12 cellular contexts compared by ENCODE assay signal in genomic region chr20:62768815-62769287, GRCh38. TPM values are rescaled to one million over a fixed set of nuclear protein-coding genes. Genes with fewer than 3 reads are reported as not detected.
DNase-seq lines count a peak whose midpoint lies in the region; ATAC-seq, FAIRE-seq and TF ChIP-seq lines count a peak whose summit lies in the region.
"Had no signal": no experiment of that assay in that cellular context is flagged by ENCODE, and none has a peak within 500 bp of the region (broad histone marks: within the 10 kb centered on the region; RNA-seq: fewer than 3 reads in every experiment).

No MANE protein-coding gene starts in this region.

- FAIRE-seq in astrocyte (lab: Jason Lieb, UNC) = no peak
- FAIRE-seq: A549 had no signal

- ATAC-seq in HG03457 (IDR thresholded peaks at IDR 0.05; ENCODE audit: unreplicated experiment) (no peak), GM18505 (IDR thresholded peaks at IDR 0.05; ENCODE audit: unreplicated experiment) (no peak)
- ATAC-seq: A549 had no signal

- H3K27me3 ChIP-seq in astrocyte (ENCODE audit: insufficient read depth, low read length) = peaks cover 14% of the 10 kb centered on the region

- H3K27ac ChIP-seq in astrocyte (ENCODE audit: low read depth, low read length) = no peak overlapping the region
- H3K27ac ChIP-seq: esophagus muscularis mucosa, SJCRH30 had no signal

- H3K4me1 Mint-ChIP-seq in astrocyte (ENCODE audit: low read depth, unreplicated experiment) (peaks cover 1% of the 10 kb centered on the region), type B pancreatic cell (ENCODE audit: unreplicated experiment) (peaks cover 37% of the 10 kb centered on the region)

- H3K4me3 Mint-ChIP-seq in astrocyte (ENCODE audit: unreplicated experiment) (no peak overlapping the region), type B pancreatic cell (peak overlapping the region; percentile 39)

- no peak overlapping the region for H3K27ac Mint-ChIP-seq in astrocyte (ENCODE audit: unreplicated experiment)
- peak overlapping the region; percentile 46 for H3K27ac Mint-ChIP-seq in type B pancreatic cell

- H3K4me1 ChIP-seq in astrocyte (ENCODE audit: insufficient read depth, low read length) = peaks cover 19% of the 10 kb centered on the region

- H3K9me3 ChIP-seq in astrocyte (ENCODE audit: insufficient read depth, low read depth, low read length) = no peaks in the 10 kb centered on the region
- H3K9me3 ChIP-seq: A549, esophagus muscularis mucosa, SJCRH30 had no signal

- no peak for TF ChIP-seq POLR2A in GM18505 (IDR thresholded peaks at IDR 0.05; ENCODE audit: borderline replicate concordance, extremely low read depth, insufficient read depth, insufficient read length)

- peak overlapping the region; percentile 61 for H3K4me2 ChIP-seq in astrocyte (ENCODE audit: low read length)
- H3K4me2 ChIP-seq: A549 had no signal

- H3K9ac ChIP-seq in astrocyte (ENCODE audit: low read length) = no peak overlapping the region

- TF ChIP-seq CTCF in astrocyte (IDR thresholded peaks at IDR 0.05; ENCODE audit: insufficient read depth, low read depth, low read length) (no peak), type B pancreatic cell (conservative IDR thresholded peaks at IDR 0.05) (no peak)

- no peaks in the 10 kb centered on the region for H4K20me1 ChIP-seq in astrocyte (ENCODE audit: insufficient read depth, low read length)

- H3K9me3 Mint-ChIP-seq in astrocyte (ENCODE audit: unreplicated experiment) = no peaks in the 10 kb centered on the region
- H3K9me3 Mint-ChIP-seq in type B pancreatic cell = no peaks in the 10 kb centered on the region

- DNase-seq in NCI-H1694 (lab: John Stamatoyannopoulos, UW) (peak; percentile 12), NCI-H1694 treated with DMSO at 0.1 percent for 48 hours (lab: John Stamatoyannopoulos, UW) (no peak), astrocyte (ENCODE audit: low read depth) (peak; percentile 70), kidney tubule cell (ENCODE audit: low spot score) (peak; percentile 14), type B pancreatic cell (ENCODE audit: extremely low spot score, unreplicated experiment) (no peak), MV-4-11 (lab: John Stamatoyannopoulos, UW) (no peak)
- DNase-seq: NCI-H2107, SJCRH30 had no signal

- H3K27me3 Mint-ChIP-seq in astrocyte (ENCODE audit: low read depth, unreplicated experiment) (peaks cover 39% of the 10 kb centered on the region), type B pancreatic cell (no peaks in the 10 kb centered on the region)

- no peaks in the 10 kb centered on the region for H3K79me2 ChIP-seq in astrocyte (ENCODE audit: insufficient read depth, low read length)

- no peak overlapping the region for H2AFZ ChIP-seq in astrocyte (ENCODE audit: low read depth, low read length)

- no peak overlapping the region for H3K4me3 ChIP-seq in astrocyte (ENCODE audit: insufficient read depth, low read depth, low read length)
- H3K4me3 ChIP-seq: A549, esophagus muscularis mucosa, SJCRH30 had no signal

- H3K36me3 Mint-ChIP-seq in astrocyte (ENCODE audit: low read depth, unreplicated experiment) = no peaks in the 10 kb centered on the region
- H3K36me3 Mint-ChIP-seq in type B pancreatic cell = no peaks in the 10 kb centered on the region

- H3K36me3 ChIP-seq in astrocyte (ENCODE audit: insufficient read depth, low read length) = no peaks in the 10 kb centered on the region
- H3K36me3 ChIP-seq: esophagus muscularis mucosa, SJCRH30 had no signal

RNA-seq across cellular contexts. Expression of gene MRGBP, which starts 27.4 kb away (rescaled TPM):
- total RNA-seq in astrocyte (18.7 and 19.3 TPM in 2 replicates), type B pancreatic cell (ENCODE audit: low replicate concordance) (8.4 and 14.6 TPM in 2 replicates)

RNA-seq across cellular contexts. Expression of gene OGFR, which starts 35.8 kb away (rescaled TPM):
- total RNA-seq in astrocyte (93.4 and 96.5 TPM in 2 replicates), type B pancreatic cell (ENCODE audit: low replicate concordance) (42.8 and 49.6 TPM in 2 replicates)

RNA-seq across cellular contexts. Expression of gene COL9A3, which starts 48.0 kb away (rescaled TPM):
- total RNA-seq in astrocyte (43.0 and 54.3 TPM in 2 replicates), type B pancreatic cell (ENCODE audit: low replicate concordance) (8.8 and 21.2 TPM in 2 replicates)

Comparison
In these comparisons a context has a peak if more than half of its experiments do, and no peak if none do; other contexts are left out.
1. DNase-seq: peak in NCI-H1694 (single experiment), astrocyte (single experiment) and kidney tubule cell (single experiment); none in NCI-H1694 treated with DMSO at 0.1 percent for 48 hours (single experiment), type B pancreatic cell (single experiment) and MV-4-11 (single experiment).